1 cellular context compared by ENCODE assay signal in genomic region chr2:171893824-171894611, GRCh38.
TF ChIP-seq lines count a peak whose summit lies in the region.

TSS of gene SLC25A12 (minus strand) at chr2:171894244. CDS start at chr2:171894214, 30 bp downstream.

TF ChIP-seq in HepG2, 621 proteins besides CTCF, POLR2A, EP300 and RAD21 (continued from another document and continues in another):
- TF ChIP-seq ZHX2 (IDR thresholded peaks at IDR 0.05; ENCODE audit: low read depth) = no peak
- 0 out of 2 replicates have a peak, but pooled peaks have one; percentile 38 for TF ChIP-seq ZHX2 (CRISPR knock-in tag; IDR thresholded peaks at IDR 0.05; ENCODE audit: borderline replicate concordance)
- TF ChIP-seq HOXA7 (CRISPR knock-in tag; IDR thresholded peaks at IDR 0.05) = no peak
- TF ChIP-seq ZNF761 (CRISPR knock-in tag; conservative IDR thresholded peaks at IDR 0.05) = 0 out of 2 replicates have a peak, but pooled peaks have one; percentile 55
- peak; percentile 72; the same call in 1 of the 2 replicates for TF ChIP-seq GABPB1 (CRISPR knock-in tag; IDR thresholded peaks at IDR 0.05)
- TF ChIP-seq ZNF770 (CRISPR knock-in tag; IDR thresholded peaks at IDR 0.05) = 0 out of 2 replicates have a peak, but pooled peaks have one; percentile 24
- TF ChIP-seq ZNF101 (CRISPR knock-in tag; IDR thresholded peaks at IDR 0.05; ENCODE audit: borderline replicate concordance, low read depth) = no peak
- TF ChIP-seq ZSCAN20 (CRISPR knock-in tag; IDR thresholded peaks at IDR 0.05; ENCODE audit: borderline replicate concordance) = no peak; the same call in 1 of the 2 replicates
- TF ChIP-seq KLF9 (CRISPR knock-in tag; IDR thresholded peaks at IDR 0.05; ENCODE audit: low read depth) = 0 out of 2 replicates have a peak, but pooled peaks have one; percentile 43
- no peak for TF ChIP-seq ZBED4 (CRISPR knock-in tag; IDR thresholded peaks at IDR 0.05; ENCODE audit: borderline replicate concordance)
- TF ChIP-seq DNMT1 (CRISPR knock-in tag; IDR thresholded peaks at IDR 0.05) = 0 out of 2 replicates have a peak, but pooled peaks have one; percentile 42
- TF ChIP-seq CREB3 (CRISPR knock-in tag; IDR thresholded peaks at IDR 0.05) = no peak
- TF ChIP-seq SNAPC4 (CRISPR knock-in tag; IDR thresholded peaks at IDR 0.05) = 0 out of 2 replicates have a peak, but pooled peaks have one; percentile 32
- TF ChIP-seq ZBTB40 (IDR thresholded peaks at IDR 0.05) = no peak
- no peak for TF ChIP-seq ZBTB40 (CRISPR knock-in tag; IDR thresholded peaks at IDR 0.05)
- 0 out of 2 replicates have a peak, but pooled peaks have one; percentile 56 for TF ChIP-seq ZNF577 (CRISPR knock-in tag; IDR thresholded peaks at IDR 0.05; ENCODE audit: borderline replicate concordance, low read depth)
- peak; percentile 46; the same call in 1 of the 2 replicates for TF ChIP-seq ZNF558 (CRISPR knock-in tag; IDR thresholded peaks at IDR 0.05; ENCODE audit: borderline replicate concordance)
- no peak for TF ChIP-seq SIN3B (IDR thresholded peaks at IDR 0.05; ENCODE audit: low read length)
- TF ChIP-seq ZNF670 (CRISPR knock-in tag; IDR thresholded peaks at IDR 0.05; ENCODE audit: borderline replicate concordance) = no peak
- TF ChIP-seq ZNF232 (CRISPR knock-in tag; IDR thresholded peaks at IDR 0.05; ENCODE audit: borderline replicate concordance) = no peak
